In the genomic region with DNA sequence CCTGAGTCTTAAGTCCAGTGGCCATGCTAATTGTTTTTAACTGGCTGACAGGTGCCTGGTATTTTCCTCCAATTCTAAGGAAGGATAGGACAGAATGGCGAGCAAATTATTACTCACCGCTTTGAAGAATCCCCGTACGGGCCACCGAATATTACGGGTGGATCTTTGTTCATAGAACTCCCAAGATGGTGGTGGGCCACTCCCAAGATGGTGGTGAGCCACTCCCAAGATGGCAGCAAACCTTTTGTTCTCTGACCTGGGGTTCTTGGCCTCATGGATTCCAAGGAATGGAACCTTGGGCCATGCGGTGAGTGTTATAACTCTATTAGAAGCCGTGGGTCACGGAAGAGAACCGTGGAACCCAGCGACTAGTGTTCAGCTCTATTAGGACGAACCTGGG, we compare ENCODE assay signal across 2 cellular contexts.
A peak's percentile ranks its signal among the peaks of the same experiment; 100 is the strongest.
TF ChIP-seq lines count a peak whose summit lies in the region.

No MANE protein-coding gene starts in this region.

TF ChIP-seq in K562, 482 proteins besides CTCF, POLR2A, EP300 and RAD21:
- TF ChIP-seq, protein P1, sequence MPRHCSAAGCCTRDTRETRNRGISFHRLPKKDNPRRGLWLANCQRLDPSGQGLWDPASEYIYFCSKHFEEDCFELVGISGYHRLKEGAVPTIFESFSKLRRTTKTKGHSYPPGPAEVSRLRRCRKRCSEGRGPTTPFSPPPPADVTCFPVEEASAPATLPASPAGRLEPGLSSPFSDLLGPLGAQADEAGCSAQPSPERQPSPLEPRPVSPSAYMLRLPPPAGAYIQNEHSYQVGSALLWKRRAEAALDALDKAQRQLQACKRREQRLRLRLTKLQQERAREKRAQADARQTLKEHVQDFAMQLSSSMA (CRISPR knock-in tag; IDR thresholded peaks at IDR 0.05) = peak; percentile 75; the same call in 1 of the 2 replicates
- TF ChIP-seq YY1 (IDR thresholded peaks at IDR 0.05; ENCODE audit: borderline replicate concordance in 1 of 3, control insufficient read depth in 1 of 3, extremely low read depth in 1 of 3, insufficient read depth in 3 of 3, insufficient read length in 1 of 3, insufficient replicate concordance in 2 of 3, low read depth in 1 of 3, low read length in 2 of 3) = peak; percentile 19 to 89 (median 58)

TF ChIP-seq in H1, 55 proteins besides CTCF, POLR2A, EP300 and RAD21:
- TF ChIP-seq YY1 (IDR thresholded peaks at IDR 0.05; ENCODE audit: low read depth, low read length) = 0 out of 2 replicates have a peak, but pooled peaks have one; percentile 39
